In the genomic region with DNA sequence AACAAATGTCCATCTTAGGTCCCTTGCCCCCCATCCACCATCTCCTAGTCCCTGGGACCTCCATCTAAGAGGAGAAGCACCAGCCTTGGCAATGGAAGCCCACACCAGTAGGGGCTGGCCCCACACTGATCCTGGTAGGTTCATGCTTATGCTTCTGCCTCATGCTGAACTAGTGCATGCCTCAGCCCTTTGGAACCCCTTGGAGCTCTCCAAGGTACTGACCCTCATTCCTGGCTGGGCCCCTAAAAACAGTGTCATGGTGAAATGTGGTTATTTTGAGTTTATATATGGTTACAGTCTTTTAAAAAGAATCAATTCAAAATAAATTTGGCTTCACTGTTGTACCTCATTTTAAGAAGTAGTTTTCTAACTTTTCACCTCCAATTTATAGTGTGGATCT, we compare ENCODE assay signal across 8 cellular contexts.
DNase-seq lines count a peak whose midpoint lies in the region; ATAC-seq and TF ChIP-seq lines count a peak whose summit lies in the region.

No MANE protein-coding gene starts in this region.

- H3K9me3 Mint-ChIP-seq in CD8-positive, alpha-beta T cell: no peaks in the 10 kb centered on the region
- H3K9me3 Mint-ChIP-seq in activated CD8-positive, alpha-beta memory T cell treated with anti-CD3 and anti-CD28 coated beads, Interleukin-2, amount 10 ng/mL, durations not matched to agents 7 days and 5 days (ENCODE audit: low read depth): no peaks in the 10 kb centered on the region
- no peaks in the 10 kb centered on the region for H3K9me3 Mint-ChIP-seq in immature natural killer cell

- no peak for TF ChIP-seq CTCF in CD8-positive, alpha-beta T cell (IDR thresholded peaks at IDR 0.05)

- H3K27ac ChIP-seq in CD8-positive, alpha-beta T cell (ENCODE audit: low read depth, low read length): no peak overlapping the region
- peak overlapping the region; percentile 68 for H3K27ac ChIP-seq in KOPT-K1 (ENCODE audit: low read depth, low read length, poor library complexity, severe bottlenecking)

- CTCF ChIA-PET in CD8-positive, alpha-beta T cell (lab: Charles Lee): interaction anchor here (0.7 to 1.1 kb wide), 2 partner anchors 15 to 18 kb away, joined by 3 read pairs; no protein-coding TSS in a partner anchor
- CTCF ChIA-PET in activated CD8-positive, alpha-beta memory T cell treated with anti-CD3 and anti-CD28 coated beads, Interleukin-2, amount 10 ng/mL, durations not matched to agents 7 days and 5 days (lab: Charles Lee): interaction anchor here (1.0 to 6.3 kb wide), 9 partner anchors 8 to 294 kb away, joined by 3 to 65 read pairs (median 8); no protein-coding TSS in a partner anchor

- H3K4me1 ChIP-seq in CD8-positive, alpha-beta T cell (ENCODE audit: insufficient read depth, low read length): peaks cover 32% of the 10 kb centered on the region

- POLR2A ChIA-PET in CD8-positive, alpha-beta T cell (lab: Charles Lee): no interaction called here

- intact Hi-C loops in CD8-positive, alpha-beta T cell (cut with DNase I, micrococcal nuclease): loop anchor here in 1 of 2 experiments (5.0 kb wide), 3 partner anchors 82 to 362 kb away; no protein-coding TSS in a partner anchor

- DNase-seq in CD8-positive, alpha-beta T cell: peak in 4 of 7 experiments; percentile 32 to 64 (median 39)
- peak; percentile 72 for DNase-seq in activated CD8-positive, alpha-beta memory T cell treated with anti-CD3 and anti-CD28 coated beads, Interleukin-2, amount 10 ng/mL, durations not matched to agents 7 days and 5 days
- peak; percentile 44 to 61 (median 50) for DNase-seq in immature natural killer cell
- DNase-seq in COR-L47 (lab: John Stamatoyannopoulos, UW): no peak
- no peak for DNase-seq in ureter (ENCODE audit: low spot score)
- DNase-seq in cerebellar nuclear complex (lab: John Stamatoyannopoulos, UW): no peak

- no peak overlapping the region for H3K4me3 Mint-ChIP-seq in CD8-positive, alpha-beta T cell
- H3K4me3 Mint-ChIP-seq in activated CD8-positive, alpha-beta memory T cell treated with anti-CD3 and anti-CD28 coated beads, Interleukin-2, amount 10 ng/mL, durations not matched to agents 7 days and 5 days: no peak overlapping the region
- no peak overlapping the region for H3K4me3 Mint-ChIP-seq in immature natural killer cell

- ATAC-seq in CD8-positive, alpha-beta T cell: no peak
- ATAC-seq in activated CD8-positive, alpha-beta memory T cell treated with anti-CD3 and anti-CD28 coated beads, Interleukin-2, amount 10 ng/mL, durations not matched to agents 7 days and 5 days: no peak
- ATAC-seq in HG03378 (IDR thresholded peaks at IDR 0.05; ENCODE audit: unreplicated experiment): no peak

- H3K9me3 ChIP-seq in CD8-positive, alpha-beta T cell (ENCODE audit: low read length): no peaks in the 10 kb centered on the region
- H3K9me3 ChIP-seq in KOPT-K1 (ENCODE audit: insufficient read depth, low read length, poor library complexity, severe bottlenecking): no peaks in the 10 kb centered on the region

- no peaks in the 10 kb centered on the region for H3K36me3 Mint-ChIP-seq in CD8-positive, alpha-beta T cell
- H3K36me3 Mint-ChIP-seq in activated CD8-positive, alpha-beta memory T cell treated with anti-CD3 and anti-CD28 coated beads, Interleukin-2, amount 10 ng/mL, durations not matched to agents 7 days and 5 days: no peaks in the 10 kb centered on the region
- no peaks in the 10 kb centered on the region for H3K36me3 Mint-ChIP-seq in immature natural killer cell

- H3K4me3 ChIP-seq in CD8-positive, alpha-beta T cell (ENCODE audit: low read depth, low read length): no peak overlapping the region

- peaks cover 44% of the 10 kb centered on the region for H3K4me1 Mint-ChIP-seq in CD8-positive, alpha-beta T cell (ENCODE audit: low read depth)
- peaks cover 53% of the 10 kb centered on the region for H3K4me1 Mint-ChIP-seq in activated CD8-positive, alpha-beta memory T cell treated with anti-CD3 and anti-CD28 coated beads, Interleukin-2, amount 10 ng/mL, durations not matched to agents 7 days and 5 days
- peaks cover 65 to 83% of the 10 kb centered on the region in 2 donors for H3K4me1 Mint-ChIP-seq in immature natural killer cell

- H3K27me3 ChIP-seq in CD8-positive, alpha-beta T cell (ENCODE audit: insufficient read depth, low read length): no peaks in the 10 kb centered on the region

- H3K27ac Mint-ChIP-seq in CD8-positive, alpha-beta T cell: no peak overlapping the region
- no peak overlapping the region for H3K27ac Mint-ChIP-seq in activated CD8-positive, alpha-beta memory T cell treated with anti-CD3 and anti-CD28 coated beads, Interleukin-2, amount 10 ng/mL, durations not matched to agents 7 days and 5 days
- H3K27ac Mint-ChIP-seq in immature natural killer cell: peak overlapping the region in 1 of 6 donors; percentile 38

- H3K27me3 Mint-ChIP-seq in CD8-positive, alpha-beta T cell (ENCODE audit: low read depth): no peaks in the 10 kb centered on the region
- H3K27me3 Mint-ChIP-seq in activated CD8-positive, alpha-beta memory T cell treated with anti-CD3 and anti-CD28 coated beads, Interleukin-2, amount 10 ng/mL, durations not matched to agents 7 days and 5 days: no peaks in the 10 kb centered on the region
- H3K27me3 Mint-ChIP-seq in immature natural killer cell (ENCODE audit: low read depth in 3 of 3): peaks cover 0 to 4% (median 0%) of the 10 kb centered on the region in 3 donors

- no peaks in the 10 kb centered on the region for H3K36me3 ChIP-seq in CD8-positive, alpha-beta T cell (ENCODE audit: insufficient read depth, low read length)
- H3K36me3 ChIP-seq in KOPT-K1 (ENCODE audit: insufficient read depth, low read length): no peaks in the 10 kb centered on the region

Comparison
In these comparisons a context has a peak if more than half of its experiments do, and no peak if none do; other contexts are left out.
1. DNase-seq: peak in CD8-positive, alpha-beta T cell (4 of 7), activated CD8-positive, alpha-beta memory T cell treated with anti-CD3 and anti-CD28 coated beads, Interleukin-2, amount 10 ng/mL, durations not matched to agents 7 days and 5 days (single experiment) and immature natural killer cell (3 of 3); none in COR-L47 (single experiment), ureter (single experiment) and cerebellar nuclear complex (0 of 2).